ENCODE assay signal across 15 cellular contexts in the genomic region with DNA sequence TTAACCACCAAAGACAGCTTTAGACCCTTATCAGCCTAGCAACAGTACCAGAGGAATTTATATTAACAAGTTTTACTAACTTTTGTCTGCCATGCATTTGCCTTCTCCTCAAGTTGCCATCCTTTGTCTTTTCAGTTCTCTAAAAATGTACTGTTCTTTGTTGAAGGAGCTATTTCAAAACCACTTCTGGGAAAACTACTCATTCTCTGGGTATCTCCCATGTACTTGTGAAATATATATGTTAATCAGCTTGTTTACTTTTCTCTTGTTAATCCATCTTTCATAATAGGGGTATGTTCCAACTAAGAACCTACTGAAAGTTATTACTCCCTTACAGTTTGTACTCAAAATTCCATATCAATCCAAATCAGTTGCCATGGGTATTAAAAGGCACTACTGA. TPM values are rescaled to one million over a fixed set of nuclear protein-coding genes. Genes with fewer than 3 reads are reported as not detected.
DNase-seq lines count a peak whose midpoint lies in the region; ATAC-seq and TF ChIP-seq lines count a peak whose summit lies in the region.
"Had no signal": no experiment of that assay in that cellular context is flagged by ENCODE, and none has a peak within 500 bp of the region (broad histone marks: within the 10 kb centered on the region; RNA-seq: fewer than 3 reads in every experiment).

No MANE protein-coding gene starts in this region.

- CTCF ChIA-PET in mammary epithelial cell (lab: Charles Lee; ENCODE audit: low non-redundant PET) = no interaction called here

- peak; percentile 50 for ATAC-seq in omental fat pad (ENCODE audit: low FRiP score)
- no peak for ATAC-seq in GM18502 (IDR thresholded peaks at IDR 0.05; ENCODE audit: poor library complexity, unreplicated experiment)
- no peak for ATAC-seq in aorta (ENCODE audit: low FRiP score)
- ATAC-seq: activated CD8-positive, alpha-beta memory T cell treated with anti-CD3 and anti-CD28 coated beads, Interleukin-2, amount 10 ng/mL, durations not matched to agents 7 days and 5 days; naive thymus-derived CD4-positive, alpha-beta T cell; stimulated activated memory B cell treated with anti-CD40 and anti-IgM and Interleukin-4, amounts not matched to agents 10 μg/mL and 1 μg/mL and 100 μg/mL, for 72 hours had no signal

- peak overlapping the region; percentile 51 for H3K4me2 ChIP-seq in mammary epithelial cell (ENCODE audit: insufficient read depth, low read depth, low read length)

- no peak overlapping the region for H3K9ac ChIP-seq in mammary epithelial cell (ENCODE audit: insufficient read depth, low read length)

- H3K4me3 ChIP-seq in mammary epithelial cell (replicated peaks in 1 of 3; ENCODE audit: insufficient read depth in 1 of 3, low read depth in 2 of 3, low read length in 3 of 3) (no peak overlapping the region), aorta (ENCODE audit: low read length in 2 of 2) (no peak overlapping the region)
- H3K4me3 ChIP-seq: ascending aorta had no signal

- no peaks in the 10 kb centered on the region for H4K20me1 ChIP-seq in mammary epithelial cell (ENCODE audit: insufficient read depth, low read length)

- H3K9me3 ChIP-seq in mammary epithelial cell (replicated peaks; ENCODE audit: insufficient read depth, low read length) (no peaks in the 10 kb centered on the region), aorta (ENCODE audit: control insufficient read depth, low read length) (no peaks in the 10 kb centered on the region)

- in situ Hi-C loops in mammary epithelial cell (cut with MboI; ENCODE audit: low sequenced_read_pairs in 2 of 2) = no loop called here

- TF ChIP-seq CTCF in mammary epithelial cell (conservative IDR thresholded peaks at IDR 0.05 in 1 of 2, IDR thresholded peaks at IDR 0.05 in 1 of 2; ENCODE audit: extremely low read depth in 1 of 2, insufficient read depth in 1 of 2, low read depth in 1 of 2, low read length in 2 of 2) (no peak), omental fat pad (IDR thresholded peaks at IDR 0.05) (no peak)

- H3K27ac ChIP-seq in mammary epithelial cell (ENCODE audit: insufficient read depth, low read depth, low read length) = no peak overlapping the region
- H3K27ac ChIP-seq in aorta (ENCODE audit: low read depth in 1 of 2, low read length in 2 of 2) = no peak overlapping the region

- BruUV-seq in mammary epithelial cell (replicated peaks; lab: Mats Ljungman, UMichigan) = no TSS peak

- peaks cover 68% of the 10 kb centered on the region for H3K79me2 ChIP-seq in mammary epithelial cell (ENCODE audit: insufficient read depth, low read length)

- intact Hi-C loops in mammary epithelial cell (cut with micrococcal nuclease) = no loop called here
- intact Hi-C loops in aorta (cut with DNase I) = no loop called here

- dilution Hi-C loops in mammary epithelial cell (cut with HindIII; ENCODE audit: low sequenced_read_pairs) = no loop called here

- DNase-seq in NCI-H2107 treated with DMSO at 0.1 percent for 48 hours (lab: John Stamatoyannopoulos, UW; ENCODE audit: unreplicated experiment) (peak; percentile 41), NCI-H2107 (lab: John Stamatoyannopoulos, UW) (no peak), HS-5 (ENCODE audit: low read depth) (peak; percentile 56), mammary epithelial cell (peak; percentile 71), omental fat pad (ENCODE audit: low spot score) (no peak), aorta (no peak)
- DNase-seq in activated effector memory CD4-positive, alpha-beta T cell treated with Interleukin-2 at 50 U/mL for 16 hours = no peak
- DNase-seq: activated CD8-positive, alpha-beta memory T cell treated with anti-CD3 and anti-CD28 coated beads, Interleukin-2, amount 10 ng/mL, durations not matched to agents 7 days and 5 days; immature natural killer cell; naive thymus-derived CD4-positive, alpha-beta T cell; NCI-H1436; T-helper 9 cell had no signal

- H2AFZ ChIP-seq in mammary epithelial cell (ENCODE audit: low read depth, low read length) = no peak overlapping the region

- no peaks in the 10 kb centered on the region for H3K36me3 ChIP-seq in mammary epithelial cell (ENCODE audit: insufficient read depth, low read length)
- H3K36me3 ChIP-seq in aorta (ENCODE audit: control insufficient read depth in 1 of 2, insufficient read depth in 2 of 2, low read length in 1 of 2) = no peaks in the 10 kb centered on the region
- H3K36me3 ChIP-seq: ascending aorta had no signal

- H3K27me3 ChIP-seq in mammary epithelial cell (ENCODE audit: insufficient read depth, low read length) (no peaks in the 10 kb centered on the region), aorta (ENCODE audit: control insufficient read depth in 1 of 2, insufficient read depth in 2 of 2, low read length in 1 of 2) (no peaks in the 10 kb centered on the region)
- H3K27me3 ChIP-seq: ascending aorta had no signal

- H3K4me1 ChIP-seq in mammary epithelial cell (ENCODE audit: insufficient read depth, low read length) = peaks cover 25% of the 10 kb centered on the region
- H3K4me1 ChIP-seq in aorta (ENCODE audit: control insufficient read depth in 1 of 2, insufficient read depth in 2 of 2, low read length in 2 of 2) = peaks cover 0 to 2% of the 10 kb centered on the region in 2 donors
- H3K4me1 ChIP-seq: ascending aorta had no signal

RNA-seq across cellular contexts. Expression of a gene that starts 16.3 kb away (rescaled TPM):
- total RNA-seq in mammary epithelial cell = 10 to 100 TPM; 16.8 to 24.3 TPM
- polyA plus RNA-seq in mammary epithelial cell = 8.8 TPM
- 20.5 TPM for polyA minus RNA-seq in mammary epithelial cell
- 10 to 100 TPM; 52.5 to 86.4 (median 60.3) TPM for total RNA-seq in omental fat pad
- total RNA-seq in aorta = 10 to 100 TPM; 39.2 to 51.3 TPM
- 10 to 100 TPM; 16.2 to 18.9 TPM for polyA plus RNA-seq in aorta

Comparison
In these comparisons a context has a peak if more than half of its experiments do, and no peak if none do; other contexts are left out.
1. DNase-seq: peak in NCI-H2107 treated with DMSO at 0.1 percent for 48 hours (single experiment), HS-5 (single experiment) and mammary epithelial cell (single experiment); none in NCI-H2107 (single experiment), omental fat pad (single experiment), activated effector memory CD4-positive, alpha-beta T cell treated with Interleukin-2 at 50 U/mL for 16 hours (single experiment) and aorta (0 of 2).